In genomic region chr11:1812274-1812673, GRCh38 we compare ENCODE assay signal across 5 cellular contexts.
"Had no signal": no experiment of that assay in that cellular context is flagged by ENCODE, and none has a peak within 500 bp of the region (broad histone marks: within the 10 kb centered on the region; RNA-seq: fewer than 3 reads in every experiment).

No MANE protein-coding gene starts in this region.

- ATAC-seq: HepG2, K562 had no signal

- H3K4me3 ChIP-seq: K562 had no signal

- DNase-seq: IMR-90, KBM-7, KG1 had no signal
